ENCODE assay signal across 24 cellular contexts in the genomic region with DNA sequence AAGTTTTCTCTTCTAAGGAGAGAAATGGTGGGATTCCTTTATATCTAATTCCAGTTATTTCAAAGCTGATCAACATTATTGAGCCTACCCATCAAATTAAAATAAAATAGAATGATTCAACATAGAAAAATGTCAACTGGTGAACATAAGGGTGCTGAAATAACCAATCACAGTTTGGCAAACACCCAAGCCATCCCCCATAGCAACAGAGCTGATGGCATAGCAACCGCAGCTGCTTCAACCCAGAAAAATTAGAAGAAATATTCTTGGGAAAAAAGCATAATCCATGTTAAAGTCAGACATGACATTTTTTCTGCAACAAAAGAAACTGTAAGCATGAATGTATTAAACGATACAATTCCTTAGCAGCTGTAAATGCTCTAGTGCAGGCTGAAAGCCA.
"Had no signal": no experiment of that assay in that cellular context is flagged by ENCODE, and none has a peak within 500 bp of the region (broad histone marks: within the 10 kb centered on the region; RNA-seq: fewer than 3 reads in every experiment).

No MANE protein-coding gene starts in this region.

- H3K36me3 ChIP-seq: breast epithelium, esophagus squamous epithelium, lower lobe of right lung, pancreas had no signal

- H3K4me1 ChIP-seq: breast epithelium, esophagus squamous epithelium, lower lobe of right lung, pancreas, testis had no signal

- H3K27ac ChIP-seq: breast epithelium, esophagus squamous epithelium, lower lobe of right lung, pancreas, testis had no signal

- H3K27me3 ChIP-seq: breast epithelium, esophagus squamous epithelium, testis had no signal

- H3K4me1 Mint-ChIP-seq: activated CD4-positive, alpha-beta T cell treated with anti-CD3 and anti-CD28 coated beads, Interleukin-2, amount 10 ng/mL, durations not matched to agents 7 days and 5 days; activated naive CD4-positive, alpha-beta T cell treated with anti-CD3 and anti-CD28 coated beads, Interleukin-2, amount 10 ng/mL, durations not matched to agents 7 days and 5 days; activated naive CD8-positive, alpha-beta T cell treated with anti-CD3 and anti-CD28 coated beads, Interleukin-2, amount 50 U/mL, for 24 hours; naive thymus-derived CD8-positive, alpha-beta T cell; stimulated activated naive CD8-positive, alpha-beta T cell treated with anti-CD3 and anti-CD28 coated beads, Interleukin-15, amount 100 ng/mL, for 72 hours had no signal

- DNase-seq: activated CD4-positive, alpha-beta T cell treated with anti-CD3 and anti-CD28 coated beads, Interleukin-2, amount 10 ng/mL, durations not matched to agents 7 days and 5 days; activated CD8-positive, alpha-beta memory T cell treated with anti-CD3 and anti-CD28 coated beads for 24 hours; activated CD8-positive, alpha-beta memory T cell treated with anti-CD3 and anti-CD28 coated beads, Interleukin-2, amount 50 U/mL, for 48 hours; activated effector memory CD4-positive, alpha-beta T cell treated with Interleukin-2 at 50 U/mL for 16 hours; activated naive CD4-positive, alpha-beta T cell treated with anti-CD3 and anti-CD28 coated beads, Interleukin-2, amount 10 ng/mL, durations not matched to agents 7 days and 5 days; activated naive CD8-positive, alpha-beta T cell treated with anti-CD3 and anti-CD28 coated beads, Interleukin-2, amount 50 U/mL, for 24 hours; activated T-cell treated with anti-CD3 and anti-CD28 coated beads, Interleukin-2, amount 50 U/mL, for 48 hours; aorta; dermis blood vessel endothelial cell; effector memory CD8-positive, alpha-beta T cell; esophagus squamous epithelium; glutamatergic neuron; lower lobe of right lung; naive thymus-derived CD8-positive, alpha-beta T cell; pancreas; stimulated activated CD4-positive, alpha-beta T cell treated with anti-CD3 and anti-CD28 coated beads, Interleukin-4, amount 100 ng/mL, for 1 hour; stimulated activated naive CD8-positive, alpha-beta T cell treated with anti-CD3 and anti-CD28 coated beads, Interleukin-15, amount 100 ng/mL, for 72 hours; testis had no signal

- H3K9me3 Mint-ChIP-seq: activated CD4-positive, alpha-beta T cell treated with anti-CD3 and anti-CD28 coated beads, Interleukin-2, amount 10 ng/mL, durations not matched to agents 7 days and 5 days; T-helper 1 cell treated with Interleukin-12 subunit alpha and Interleukin-12 subunit beta and Interleukin-4 antibody, amounts not matched to agents 30 μg/mL and 1 μg/mL, for 36 hours had no signal

- H3K9me3 ChIP-seq: breast epithelium, esophagus squamous epithelium, lower lobe of right lung, pancreas, testis had no signal

- H3K4me3 Mint-ChIP-seq: activated CD4-positive, alpha-beta T cell treated with anti-CD3 and anti-CD28 coated beads, Interleukin-2, amount 10 ng/mL, durations not matched to agents 7 days and 5 days; activated naive CD4-positive, alpha-beta T cell treated with anti-CD3 and anti-CD28 coated beads, Interleukin-2, amount 10 ng/mL, durations not matched to agents 7 days and 5 days; activated naive CD8-positive, alpha-beta T cell treated with anti-CD3 and anti-CD28 coated beads, Interleukin-2, amount 50 U/mL, for 24 hours; effector memory CD8-positive, alpha-beta T cell; naive thymus-derived CD8-positive, alpha-beta T cell; stimulated activated naive CD8-positive, alpha-beta T cell treated with anti-CD3 and anti-CD28 coated beads, Interleukin-15, amount 100 ng/mL, for 72 hours; T-helper 1 cell treated with Interleukin-12 subunit alpha and Interleukin-12 subunit beta and Interleukin-4 antibody, amounts not matched to agents 30 μg/mL and 1 μg/mL, for 36 hours; type B pancreatic cell had no signal

- H3K27me3 Mint-ChIP-seq: activated CD4-positive, alpha-beta T cell treated with anti-CD3 and anti-CD28 coated beads, Interleukin-2, amount 10 ng/mL, durations not matched to agents 7 days and 5 days; activated naive CD4-positive, alpha-beta T cell treated with anti-CD3 and anti-CD28 coated beads, Interleukin-2, amount 10 ng/mL, durations not matched to agents 7 days and 5 days; activated naive CD8-positive, alpha-beta T cell treated with anti-CD3 and anti-CD28 coated beads, Interleukin-2, amount 50 U/mL, for 24 hours; effector memory CD8-positive, alpha-beta T cell; stimulated activated naive CD8-positive, alpha-beta T cell treated with anti-CD3 and anti-CD28 coated beads, Interleukin-15, amount 100 ng/mL, for 72 hours; type B pancreatic cell had no signal

- H3K4me3 ChIP-seq: breast epithelium, esophagus squamous epithelium, lower lobe of right lung, pancreas, smooth muscle cell, testis had no signal

- H3K27ac Mint-ChIP-seq: activated CD4-positive, alpha-beta T cell treated with anti-CD3 and anti-CD28 coated beads, Interleukin-2, amount 10 ng/mL, durations not matched to agents 7 days and 5 days; activated naive CD4-positive, alpha-beta T cell treated with anti-CD3 and anti-CD28 coated beads, Interleukin-2, amount 10 ng/mL, durations not matched to agents 7 days and 5 days; activated naive CD8-positive, alpha-beta T cell treated with anti-CD3 and anti-CD28 coated beads, Interleukin-2, amount 50 U/mL, for 24 hours; effector memory CD8-positive, alpha-beta T cell; naive thymus-derived CD8-positive, alpha-beta T cell; stimulated activated naive CD8-positive, alpha-beta T cell treated with anti-CD3 and anti-CD28 coated beads, Interleukin-15, amount 100 ng/mL, for 72 hours; T-helper 1 cell treated with Interleukin-12 subunit alpha and Interleukin-12 subunit beta and Interleukin-4 antibody, amounts not matched to agents 30 μg/mL and 1 μg/mL, for 36 hours; type B pancreatic cell had no signal

- ATAC-seq: activated CD4-positive, CD25-positive, alpha-beta regulatory T cell treated with anti-CD3 and anti-CD28 coated beads, Interleukin-2, amount 50 U/mL, for 24 hours; activated naive CD8-positive, alpha-beta T cell treated with anti-CD3 and anti-CD28 coated beads, Interleukin-2, amount 50 U/mL, for 24 hours; effector memory CD8-positive, alpha-beta T cell; lower lobe of right lung; naive thymus-derived CD8-positive, alpha-beta T cell; pancreas; sciatic nerve; stimulated activated naive CD8-positive, alpha-beta T cell treated with anti-CD3 and anti-CD28 coated beads, Interleukin-15, amount 100 ng/mL, for 72 hours had no signal

- H3K36me3 Mint-ChIP-seq: activated naive CD4-positive, alpha-beta T cell treated with anti-CD3 and anti-CD28 coated beads, Interleukin-2, amount 10 ng/mL, durations not matched to agents 7 days and 5 days; naive thymus-derived CD8-positive, alpha-beta T cell; type B pancreatic cell had no signal
